11 cellular contexts compared by ENCODE assay signal in genomic region chrX:39895228-39896110, GRCh38.
DNase-seq lines count a peak whose midpoint lies in the region; ATAC-seq and TF ChIP-seq lines count a peak whose summit lies in the region.
"Had no signal": no experiment of that assay in that cellular context is flagged by ENCODE, and none has a peak within 500 bp of the region (broad histone marks: within the 10 kb centered on the region; RNA-seq: fewer than 3 reads in every experiment).

No MANE protein-coding gene starts in this region.

- H3K4me1 Mint-ChIP-seq in activated naive CD4-positive, alpha-beta T cell treated with anti-CD3 and anti-CD28 coated beads, Interleukin-2, amount 10 ng/mL, durations not matched to agents 7 days and 5 days, result peaks cover 31% of the 10 kb centered on the region

- no peaks in the 10 kb centered on the region for H3K9me3 ChIP-seq in RWPE2 (ENCODE audit: severe bottlenecking)
- no peaks in the 10 kb centered on the region for H3K9me3 ChIP-seq in upper lobe of right lung
- H3K9me3 ChIP-seq in tibial artery, result no peaks in the 10 kb centered on the region

- H3K36me3 Mint-ChIP-seq in activated naive CD4-positive, alpha-beta T cell treated with anti-CD3 and anti-CD28 coated beads, Interleukin-2, amount 10 ng/mL, durations not matched to agents 7 days and 5 days, result peaks cover 9% of the 10 kb centered on the region

- ATAC-seq in RWPE2 (ENCODE audit: low read depth), result no peak
- no peak for ATAC-seq in upper lobe of right lung

- no peaks in the 10 kb centered on the region for H3K27me3 Mint-ChIP-seq in activated naive CD4-positive, alpha-beta T cell treated with anti-CD3 and anti-CD28 coated beads, Interleukin-2, amount 10 ng/mL, durations not matched to agents 7 days and 5 days

- TF ChIP-seq CTCF in RWPE2 (IDR thresholded peaks at IDR 0.05; ENCODE audit: poor library complexity, severe bottlenecking), result no peak
- no peak for TF ChIP-seq CTCF in upper lobe of right lung (IDR thresholded peaks at IDR 0.05)
- no peak for TF ChIP-seq CTCF in tibial artery (IDR thresholded peaks at IDR 0.05)

- no peaks in the 10 kb centered on the region for H3K27me3 ChIP-seq in RWPE2 (ENCODE audit: insufficient read depth, poor library complexity, severe bottlenecking)
- no peaks in the 10 kb centered on the region for H3K27me3 ChIP-seq in upper lobe of right lung
- H3K27me3 ChIP-seq in tibial artery, result no peaks in the 10 kb centered on the region

- peaks cover 49% of the 10 kb centered on the region for H3K4me1 ChIP-seq in RWPE2 (ENCODE audit: insufficient read depth, poor library complexity, severe bottlenecking)
- H3K4me1 ChIP-seq in upper lobe of right lung, result peaks cover 4% of the 10 kb centered on the region
- peaks cover 0 to 17% (median 7%) of the 10 kb centered on the region in 4 donors for H3K4me1 ChIP-seq in tibial artery
- H3K4me1 ChIP-seq: parathyroid adenoma had no signal

- H3K27ac Mint-ChIP-seq in activated naive CD4-positive, alpha-beta T cell treated with anti-CD3 and anti-CD28 coated beads, Interleukin-2, amount 10 ng/mL, durations not matched to agents 7 days and 5 days, result peak overlapping the region; percentile 67

- peak overlapping the region; percentile 86 for H3K27ac ChIP-seq in RWPE2 (ENCODE audit: poor library complexity, severe bottlenecking)
- peak overlapping the region; percentile 6 for H3K27ac ChIP-seq in upper lobe of right lung
- no peak overlapping the region for H3K27ac ChIP-seq in tibial artery
- H3K27ac ChIP-seq: parathyroid adenoma had no signal

- no peaks in the 10 kb centered on the region for H3K9me3 Mint-ChIP-seq in activated naive CD4-positive, alpha-beta T cell treated with anti-CD3 and anti-CD28 coated beads, Interleukin-2, amount 10 ng/mL, durations not matched to agents 7 days and 5 days

- CTCF ChIA-PET in activated naive CD4-positive, alpha-beta T cell treated with anti-CD3 and anti-CD28 coated beads, Interleukin-2, amount 10 ng/mL, durations not matched to agents 7 days and 5 days (lab: Charles Lee), result no interaction called here

- H3K36me3 ChIP-seq in RWPE2 (ENCODE audit: low read depth) (no peaks in the 10 kb centered on the region), upper lobe of right lung (no peaks in the 10 kb centered on the region), tibial artery (no peaks in the 10 kb centered on the region)

- H3K4me3 Mint-ChIP-seq in activated naive CD4-positive, alpha-beta T cell treated with anti-CD3 and anti-CD28 coated beads, Interleukin-2, amount 10 ng/mL, durations not matched to agents 7 days and 5 days, result no peak overlapping the region

- H3K4me3 ChIP-seq in RWPE2 (ENCODE audit: severe bottlenecking) (no peak overlapping the region), upper lobe of right lung (no peak overlapping the region), tibial artery (no peak overlapping the region)

- intact Hi-C loops in upper lobe of right lung (cut with DNase I), result no loop called here
- intact Hi-C loops in tibial artery (cut with DNase I; ENCODE audit: low total_unique reads), result no loop called here

- no peak for DNase-seq in activated naive CD4-positive, alpha-beta T cell treated with anti-CD3 and anti-CD28 coated beads, Interleukin-2, amount 10 ng/mL, durations not matched to agents 7 days and 5 days
- DNase-seq in activated naive CD4-positive, alpha-beta T cell treated with Interleukin-2 at 50 U/mL for 16 hours, result no peak
- DNase-seq in RWPE2 (ENCODE audit: low spot score), result no peak
- DNase-seq in fibroblast of gingiva (ENCODE audit: low read depth), result peak; percentile 2
- DNase-seq in upper lobe of right lung, result no peak
- DNase-seq in effector CD4-positive, alpha-beta T cell, result no peak
- DNase-seq in tibial artery, result no peak
- no peak for DNase-seq in NCI-H2227 (lab: John Stamatoyannopoulos, UW; ENCODE audit: unreplicated experiment)
- DNase-seq: activated CD4-positive, alpha-beta T cell treated with anti-CD3 and anti-CD28 coated beads, Interleukin-2, amount 50 U/mL, for 4 hours; MV-4-11 had no signal

Comparison
In these comparisons a context has a peak if more than half of its experiments do, and no peak if none do; other contexts are left out.
1. H3K27ac ChIP-seq: peak in RWPE2 (single experiment) and upper lobe of right lung (single experiment); none in tibial artery (0 of 2).